Comparison of ENCODE assay signal across 1 cellular context in genomic region chr11:72216638-72217037, GRCh38.
TF ChIP-seq lines count a peak whose summit lies in the region.

TSS of gene FOLR2 (plus strand) at chr11:72216794. CDS start at chr11:72218585, 1,791 bp downstream.

TF ChIP-seq in HepG2, 621 proteins besides CTCF, POLR2A, EP300 and RAD21 (continued from another document):
- TF ChIP-seq ZXDC (CRISPR knock-in tag; IDR thresholded peaks at IDR 0.05) (no peak), NFIC (IDR thresholded peaks at IDR 0.05; ENCODE audit: low read length) (no peak), NFYB (CRISPR knock-in tag; IDR thresholded peaks at IDR 0.05) (no peak), ZNF275 (CRISPR knock-in tag; IDR thresholded peaks at IDR 0.05; ENCODE audit: borderline replicate concordance) (no peak), NCOA5 (CRISPR knock-in tag; IDR thresholded peaks at IDR 0.05) (no peak), HOXA5 (CRISPR knock-in tag; IDR thresholded peaks at IDR 0.05) (no peak), ZBTB20 (CRISPR knock-in tag; IDR thresholded peaks at IDR 0.05; ENCODE audit: borderline replicate concordance, low read depth) (no peak), MIER3 (CRISPR knock-in tag; IDR thresholded peaks at IDR 0.05; ENCODE audit: borderline replicate concordance) (no peak), DDIT3 (CRISPR knock-in tag; IDR thresholded peaks at IDR 0.05) (no peak), ATAD3A (CRISPR knock-in tag; IDR thresholded peaks at IDR 0.05) (no peak), ZNF678 (CRISPR knock-in tag; IDR thresholded peaks at IDR 0.05) (no peak), MTA1 (CRISPR knock-in tag; IDR thresholded peaks at IDR 0.05; ENCODE audit: borderline replicate concordance) (no peak), MLXIP (CRISPR knock-in tag; IDR thresholded peaks at IDR 0.05; ENCODE audit: borderline replicate concordance) (no peak), NR2F2 (IDR thresholded peaks at IDR 0.05; ENCODE audit: borderline replicate concordance, low read depth) (no peak)
